ENCODE assay signal across 8 cellular contexts in the genomic region with DNA sequence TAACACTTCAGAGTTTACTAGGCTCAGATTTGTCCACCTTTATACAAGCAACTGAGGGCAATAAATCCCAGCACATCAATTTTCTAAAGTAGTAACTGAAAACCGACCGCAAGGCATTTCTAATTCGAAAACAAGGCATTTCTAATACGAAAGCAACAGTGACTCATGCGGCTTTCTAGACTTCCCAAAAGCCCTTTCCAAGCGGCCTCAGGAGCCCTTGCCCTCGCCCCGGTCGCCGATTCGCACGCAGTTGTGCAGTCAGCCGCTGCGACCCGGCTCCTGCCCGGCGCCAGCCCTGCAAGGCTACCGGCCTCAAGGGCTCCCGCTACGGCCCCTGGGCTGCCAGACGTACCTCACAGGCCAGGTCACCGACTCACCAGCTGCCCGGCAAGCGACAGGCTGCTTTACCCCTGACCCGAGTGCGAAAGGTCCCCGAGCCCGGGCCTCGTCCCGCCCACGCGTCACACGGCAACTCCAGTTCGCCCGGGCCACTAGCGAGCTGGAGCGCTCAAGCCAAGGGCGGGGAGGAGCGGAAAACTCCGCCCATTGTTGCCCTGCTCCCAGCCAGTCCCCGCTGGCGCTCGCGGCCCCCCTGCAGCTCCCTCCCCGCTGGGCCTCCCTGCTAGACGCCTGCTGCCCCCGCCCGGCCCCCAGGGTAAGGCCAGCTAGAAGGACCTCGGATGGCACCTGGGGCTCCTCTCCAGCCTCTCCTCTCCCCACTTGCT. TPM values are rescaled to one million over a fixed set of nuclear protein-coding genes. Genes with fewer than 3 reads are reported as not detected.
A peak's percentile ranks its signal among the peaks of the same experiment; 100 is the strongest.
DNase-seq lines count a peak whose midpoint lies in the region; FAIRE-seq and TF ChIP-seq lines count a peak whose summit lies in the region.

No MANE protein-coding gene starts in this region.

- DNase-seq in GF-D8 (lab: John Stamatoyannopoulos, UW) (peak; percentile 69), H54 (ENCODE audit: insufficient read length, low spot score) (peak; percentile 76), MG63 (peak; percentile 97), T-helper 9 cell (peak; percentile 75), astrocyte of the cerebellum (ENCODE audit: low read depth) (peak; percentile 87), hypothalamus (lab: John Stamatoyannopoulos, UW) (peak; percentile 39 to 95 (median 84)), retina (peak; percentile 87), NAMALWA (ENCODE audit: low spot score) (no peak)

- H3K27me3 ChIP-seq in MG63: no peaks in the 10 kb centered on the region

- no peaks in the 10 kb centered on the region for H3K9me3 ChIP-seq in MG63

- H3K36me3 ChIP-seq in MG63: peaks cover 43% of the 10 kb centered on the region

- FAIRE-seq in H54 (lab: Jason Lieb, UNC): no peak

- no peak for TF ChIP-seq CTCF in astrocyte of the cerebellum (IDR thresholded peaks at IDR 0.05; ENCODE audit: low read depth, low read length, missing control alignments)

- H3K4me3 ChIP-seq in MG63 (peak overlapping the region; percentile 64), astrocyte of the cerebellum (ENCODE audit: low read depth, low read length) (peak overlapping the region; percentile 54)

- in situ Hi-C loops in astrocyte of the cerebellum (cut with HindIII; ENCODE audit: low sequenced_read_pairs): no loop called here

- TF ChIP-seq POLR2A in H54 (IDR thresholded peaks at IDR 0.05; ENCODE audit: low read depth, low read length): no peak

RNA-seq across cellular contexts. Expression of gene NCOA4, which starts 7.3 kb away (rescaled TPM):
- 204 and 236 TPM in 2 replicates for total RNA-seq in MG63 (2014; rRNA removed; shearing (Covaris generic); ENCODE audit: low replicate concordance)

RNA-seq across cellular contexts. Expression of gene MSMB, which starts 22.9 kb away (rescaled TPM):
- not detected in 2 replicates for total RNA-seq in MG63 (2014; rRNA removed; shearing (Covaris generic); ENCODE audit: low replicate concordance)

RNA-seq across cellular contexts. Expression of gene TIMM23, which starts 50.9 kb away (rescaled TPM):
- total RNA-seq in MG63 (2014; rRNA removed; shearing (Covaris generic); ENCODE audit: low replicate concordance): 145 and 178 TPM in 2 replicates
